In the genomic region with DNA sequence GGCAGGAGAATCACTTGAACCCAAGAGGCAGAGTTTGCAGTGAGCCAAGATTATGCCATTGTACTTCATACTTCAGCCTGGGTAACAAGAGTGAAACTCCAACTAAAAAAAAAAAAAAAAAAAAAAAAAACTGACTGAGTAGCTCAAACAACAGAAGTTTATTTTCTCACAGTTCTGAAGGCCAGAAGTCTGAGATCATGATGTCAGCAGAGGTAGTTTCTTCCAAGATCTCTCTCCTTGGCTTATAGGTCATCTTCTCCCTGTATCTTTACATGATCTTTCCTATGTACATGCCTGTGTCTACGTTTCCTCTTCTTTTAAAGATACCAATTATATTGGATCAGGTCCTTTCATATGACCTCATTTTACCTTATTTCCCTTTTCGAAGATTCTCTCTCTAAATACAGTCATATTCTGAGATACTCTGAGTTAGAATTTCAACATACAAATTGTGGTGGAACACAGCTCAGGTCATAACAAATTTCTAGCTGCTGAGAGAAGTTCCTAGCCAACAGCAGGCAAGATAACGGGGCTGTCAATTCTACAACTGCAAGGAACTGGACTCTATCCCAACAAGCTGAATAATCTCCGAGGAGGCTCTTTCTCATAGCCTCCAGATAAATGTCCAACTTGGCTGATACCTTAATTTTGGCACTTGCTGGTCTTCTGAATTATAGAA, we compare ENCODE assay signal across 1 cellular context.
TF ChIP-seq lines count a peak whose summit lies in the region.

No MANE protein-coding gene starts in this region.

TF ChIP-seq in IMR-90, 13 proteins besides CTCF, POLR2A, EP300 and RAD21 (continued from another document):
- TF ChIP-seq, protein P1, sequence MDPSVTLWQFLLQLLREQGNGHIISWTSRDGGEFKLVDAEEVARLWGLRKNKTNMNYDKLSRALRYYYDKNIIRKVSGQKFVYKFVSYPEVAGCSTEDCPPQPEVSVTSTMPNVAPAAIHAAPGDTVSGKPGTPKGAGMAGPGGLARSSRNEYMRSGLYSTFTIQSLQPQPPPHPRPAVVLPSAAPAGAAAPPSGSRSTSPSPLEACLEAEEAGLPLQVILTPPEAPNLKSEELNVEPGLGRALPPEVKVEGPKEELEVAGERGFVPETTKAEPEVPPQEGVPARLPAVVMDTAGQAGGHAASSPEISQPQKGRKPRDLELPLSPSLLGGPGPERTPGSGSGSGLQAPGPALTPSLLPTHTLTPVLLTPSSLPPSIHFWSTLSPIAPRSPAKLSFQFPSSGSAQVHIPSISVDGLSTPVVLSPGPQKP (IDR thresholded peaks at IDR 0.05; ENCODE audit: borderline replicate concordance, low read depth, low read length): no peak
- TF ChIP-seq NFE2L2 (IDR thresholded peaks at IDR 0.05; ENCODE audit: low read depth, low read length): no peak
- no peak for TF ChIP-seq CHD1 (IDR thresholded peaks at IDR 0.05; ENCODE audit: low read depth, low read length)
- TF ChIP-seq RFX5 (IDR thresholded peaks at IDR 0.05; ENCODE audit: low read depth, low read length): no peak
- no peak for TF ChIP-seq CEBPB (IDR thresholded peaks at IDR 0.05; ENCODE audit: low read depth, low read length)
- TF ChIP-seq RCOR1 (IDR thresholded peaks at IDR 0.05; ENCODE audit: insufficient replicate concordance, low read length): no peak
- TF ChIP-seq, protein P2, sequence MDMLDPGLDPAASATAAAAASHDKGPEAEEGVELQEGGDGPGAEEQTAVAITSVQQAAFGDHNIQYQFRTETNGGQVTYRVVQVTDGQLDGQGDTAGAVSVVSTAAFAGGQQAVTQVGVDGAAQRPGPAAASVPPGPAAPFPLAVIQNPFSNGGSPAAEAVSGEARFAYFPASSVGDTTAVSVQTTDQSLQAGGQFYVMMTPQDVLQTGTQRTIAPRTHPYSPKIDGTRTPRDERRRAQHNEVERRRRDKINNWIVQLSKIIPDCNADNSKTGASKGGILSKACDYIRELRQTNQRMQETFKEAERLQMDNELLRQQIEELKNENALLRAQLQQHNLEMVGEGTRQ (IDR thresholded peaks at IDR 0.05; ENCODE audit: low read depth, low read length): no peak
TF ChIP-seq in IMR-90: peak in this region for 0.
